In genomic region chr10:132728741-132729140, GRCh38 we compare ENCODE assay signal across 21 cellular contexts. TPM values are rescaled to one million over a fixed set of nuclear protein-coding genes. Genes with fewer than 3 reads are reported as not detected.
DNase-seq lines count a peak whose midpoint lies in the region; ATAC-seq and TF ChIP-seq lines count a peak whose summit lies in the region.
"Had no signal": no experiment of that assay in that cellular context is flagged by ENCODE, and none has a peak within 500 bp of the region (broad histone marks: within the 10 kb centered on the region; RNA-seq: fewer than 3 reads in every experiment).

No MANE protein-coding gene starts in this region.

- no TSS peak for BruUV-seq in Panc1 (replicated peaks; lab: Mats Ljungman, UMichigan)

- H3K9ac ChIP-seq in BLaER1 (no peak overlapping the region), neuronal stem cell (ENCODE audit: low read depth, low read length, poor library complexity) (no peak overlapping the region)
- H3K9ac ChIP-seq in BLaER1 treated with 17β-estradiol and CSF1 and Interleukin-3, amounts not matched to agents 10 nM and 100 nM, result no peak overlapping the region

- WGBS in neuronal stem cell (ENCODE audit: extremely low coverage in 2 of 2, insufficient read length in 2 of 2, insufficient replicate concordance in 1 of 2), 2 donors, result no CpG with 5 or more reads among the region's 22 CpGs

- CTCF ChIA-PET in Panc1 (lab: Charles Lee), result no interaction called here
- CTCF ChIA-PET in activated naive CD4-positive, alpha-beta T cell treated with anti-CD3 and anti-CD28 coated beads, Interleukin-2, amount 10 ng/mL, durations not matched to agents 7 days and 5 days (lab: Charles Lee), result no interaction called here
- CTCF ChIA-PET in activated CD4-positive, alpha-beta T cell treated with anti-CD3 and anti-CD28 coated beads, Interleukin-2, amount 10 ng/mL, durations not matched to agents 7 days and 5 days (lab: Charles Lee), result interaction anchor here (1.5 kb wide), 1 partner anchor 13 kb away, joined by 4 read pairs; no protein-coding TSS in a partner anchor

- H3K36me3 ChIP-seq in BLaER1, result peaks cover 29% of the 10 kb centered on the region
- peaks cover 5 to 86% (median 23%) of the 10 kb centered on the region in 11 experiments; a peak in 16 of 22 replicates for H3K36me3 ChIP-seq in BLaER1 treated with 17β-estradiol and CSF1 and Interleukin-3, amounts not matched to agents 10 nM and 100 nM
- no peaks in the 10 kb centered on the region for H3K36me3 ChIP-seq in Panc1 (ENCODE audit: control insufficient read depth, insufficient read depth, low read length)
- H3K36me3 ChIP-seq in neuronal stem cell (replicated peaks in 1 of 2; ENCODE audit: control insufficient read depth in 2 of 2, insufficient read depth in 2 of 2, low read length in 2 of 2), result peaks cover 0 to 11% of the 10 kb centered on the region in 2 donors
- H3K36me3 ChIP-seq: BE2C had no signal

- no peak overlapping the region for H3K4me3 Mint-ChIP-seq in activated naive CD4-positive, alpha-beta T cell treated with anti-CD3 and anti-CD28 coated beads, Interleukin-2, amount 10 ng/mL, durations not matched to agents 7 days and 5 days
- H3K4me3 Mint-ChIP-seq in activated CD4-positive, alpha-beta T cell treated with anti-CD3 and anti-CD28 coated beads, Interleukin-2, amount 10 ng/mL, durations not matched to agents 7 days and 5 days, result no peak overlapping the region
- H3K4me3 Mint-ChIP-seq: CD14-positive monocyte; CD4-positive, alpha-beta memory T cell; CD8-positive, alpha-beta memory T cell had no signal

- intact Hi-C loops in Panc1 (cut with micrococcal nuclease; ENCODE audit: unreplicated experiment), result no loop called here

- H4K91ac ChIP-seq in neuronal stem cell (ENCODE audit: low read depth, low read length, poor library complexity), result no peak overlapping the region

- H3K23ac ChIP-seq in neuronal stem cell (ENCODE audit: low read depth, low read length, poor library complexity), result no peak overlapping the region

- H3K4me2 ChIP-seq in BLaER1, result peak overlapping the region; percentile 15
- peak overlapping the region in 7 of 11 experiments; percentile 5 to 97 (median 30); a peak in 8 of 22 replicates for H3K4me2 ChIP-seq in BLaER1 treated with 17β-estradiol and CSF1 and Interleukin-3, amounts not matched to agents 10 nM and 100 nM
- no peak overlapping the region for H3K4me2 ChIP-seq in neuronal stem cell (ENCODE audit: insufficient read depth, low read length, poor library complexity, severe bottlenecking)

- no peak overlapping the region for H4K8ac ChIP-seq in neuronal stem cell (ENCODE audit: low read depth, low read length)

- no peaks in the 10 kb centered on the region for H3K9me3 ChIP-seq in BLaER1
- no peaks in the 10 kb centered on the region for H3K9me3 ChIP-seq in BLaER1 treated with 17β-estradiol and CSF1 and Interleukin-3, amounts not matched to agents 10 nM and 100 nM (replicated peaks in 1 of 11)
- no peaks in the 10 kb centered on the region for H3K9me3 ChIP-seq in Panc1 (ENCODE audit: control insufficient read depth, insufficient read depth, low read depth, low read length)
- no peaks in the 10 kb centered on the region for H3K9me3 ChIP-seq in neuronal stem cell (replicated peaks in 1 of 2; ENCODE audit: control insufficient read depth in 2 of 2, insufficient read depth in 1 of 2, low read depth in 1 of 2, low read length in 2 of 2)
- H3K9me3 ChIP-seq: BE2C, Caco-2 had no signal

- H3K27me3 Mint-ChIP-seq in activated naive CD4-positive, alpha-beta T cell treated with anti-CD3 and anti-CD28 coated beads, Interleukin-2, amount 10 ng/mL, durations not matched to agents 7 days and 5 days, result no peaks in the 10 kb centered on the region
- no peaks in the 10 kb centered on the region for H3K27me3 Mint-ChIP-seq in activated CD4-positive, alpha-beta T cell treated with anti-CD3 and anti-CD28 coated beads, Interleukin-2, amount 10 ng/mL, durations not matched to agents 7 days and 5 days
- H3K27me3 Mint-ChIP-seq: CD4-positive, alpha-beta memory T cell; CD4-positive, CD25-positive, alpha-beta regulatory T cell; CD8-positive, alpha-beta memory T cell had no signal

- peaks cover 96% of the 10 kb centered on the region for H4K20me1 ChIP-seq in BLaER1
- peaks cover 0 to 99% (median 85%) of the 10 kb centered on the region in 11 experiments; a peak in 18 of 22 replicates for H4K20me1 ChIP-seq in BLaER1 treated with 17β-estradiol and CSF1 and Interleukin-3, amounts not matched to agents 10 nM and 100 nM

- H3K14ac ChIP-seq in neuronal stem cell (ENCODE audit: low read length), result no peak overlapping the region

- H2AK5ac ChIP-seq in neuronal stem cell (ENCODE audit: low read depth, low read length), result peak overlapping the region; percentile 27

- TF ChIP-seq CTCF in Panc1 (IDR thresholded peaks at IDR 0.05), result no peak

- no peak overlapping the region for H2BK12ac ChIP-seq in neuronal stem cell (ENCODE audit: low read length)

- H3K4ac ChIP-seq in neuronal stem cell (ENCODE audit: low read length), result no peak overlapping the region

- in situ Hi-C loops in Panc1 (cut with HindIII; ENCODE audit: low pct_unique_long_range_greater_than_20kb, low sequenced_read_pairs), result no loop called here

- H3K27ac ChIP-seq in BLaER1 (no peak overlapping the region), Panc1 (ENCODE audit: low read length) (no peak overlapping the region), neuronal stem cell (replicated peaks; ENCODE audit: low read length) (no peak overlapping the region)
- H3K27ac ChIP-seq in BLaER1 treated with 17β-estradiol and CSF1 and Interleukin-3, amounts not matched to agents 10 nM and 100 nM, result no peak overlapping the region

- 0 out of 2 replicates have a peak, but pooled peaks have one; percentile 13 for ATAC-seq in Panc1

- no peaks in the 10 kb centered on the region for H3K27me3 ChIP-seq in BLaER1
- H3K27me3 ChIP-seq in BLaER1 treated with 17β-estradiol and CSF1 and Interleukin-3, amounts not matched to agents 10 nM and 100 nM, result peaks cover 0 to 7% (median 0%) of the 10 kb centered on the region in 11 experiments; a peak in 7 of 22 replicates
- H3K27me3 ChIP-seq in Panc1 (ENCODE audit: control insufficient read depth, insufficient read depth, low read length), result no peaks in the 10 kb centered on the region
- H3K27me3 ChIP-seq in neuronal stem cell (ENCODE audit: control insufficient read depth in 3 of 3, insufficient read depth in 3 of 3, low read depth in 1 of 3, low read length in 3 of 3), result peaks cover 0 to 2% (median 0%) of the 10 kb centered on the region in 3 experiments
- H3K27me3 ChIP-seq: BE2C had no signal

- peak overlapping the region; percentile 33 for H2BK15ac ChIP-seq in neuronal stem cell (ENCODE audit: low read length)

- H3K9me3 Mint-ChIP-seq in activated naive CD4-positive, alpha-beta T cell treated with anti-CD3 and anti-CD28 coated beads, Interleukin-2, amount 10 ng/mL, durations not matched to agents 7 days and 5 days, result no peaks in the 10 kb centered on the region
- no peaks in the 10 kb centered on the region for H3K9me3 Mint-ChIP-seq in activated CD4-positive, alpha-beta T cell treated with anti-CD3 and anti-CD28 coated beads, Interleukin-2, amount 10 ng/mL, durations not matched to agents 7 days and 5 days
- H3K9me3 Mint-ChIP-seq: CD4-positive, CD25-positive, alpha-beta regulatory T cell had no signal

- H3K79me1 ChIP-seq in neuronal stem cell (ENCODE audit: low read depth, low read length), result peaks cover 6% of the 10 kb centered on the region

- no peak overlapping the region for H3K27ac Mint-ChIP-seq in activated naive CD4-positive, alpha-beta T cell treated with anti-CD3 and anti-CD28 coated beads, Interleukin-2, amount 10 ng/mL, durations not matched to agents 7 days and 5 days
- H3K27ac Mint-ChIP-seq in activated CD4-positive, alpha-beta T cell treated with anti-CD3 and anti-CD28 coated beads, Interleukin-2, amount 10 ng/mL, durations not matched to agents 7 days and 5 days, result no peak overlapping the region
- H3K27ac Mint-ChIP-seq: CD4-positive, alpha-beta memory T cell; CD8-positive, alpha-beta memory T cell had no signal

- POLR2A ChIA-PET in Panc1 (lab: Charles Lee), result no interaction called here
- POLR2A ChIA-PET in activated CD4-positive, alpha-beta T cell treated with anti-CD3 and anti-CD28 coated beads, Interleukin-2, amount 10 ng/mL, durations not matched to agents 7 days and 5 days (lab: Charles Lee), result no interaction called here

- H3K18ac ChIP-seq in neuronal stem cell (ENCODE audit: low read length), result peak overlapping the region; percentile 62

- no peak overlapping the region for H3K4me3 ChIP-seq in BLaER1
- no peak overlapping the region for H3K4me3 ChIP-seq in BLaER1 treated with 17β-estradiol and CSF1 and Interleukin-3, amounts not matched to agents 10 nM and 100 nM
- H3K4me3 ChIP-seq in Panc1 (ENCODE audit: low read depth in 2 of 2, low read length in 2 of 2), result no peak overlapping the region
- no peak overlapping the region for H3K4me3 ChIP-seq in neuronal stem cell (ENCODE audit: low read length in 2 of 2)

- DNase-seq in Panc1 (ENCODE audit: low read depth, low spot score), result no peak
- no peak for DNase-seq in neuronal stem cell (ENCODE audit: low spot score)
- DNase-seq in COLO829 (ENCODE audit: low spot score), result no peak
- no peak for DNase-seq in activated naive CD4-positive, alpha-beta T cell treated with anti-CD3 and anti-CD28 coated beads, Interleukin-2, amount 10 ng/mL, durations not matched to agents 7 days and 5 days
- no peak for DNase-seq in activated CD4-positive, alpha-beta T cell treated with anti-CD3 and anti-CD28 coated beads, Interleukin-2, amount 10 ng/mL, durations not matched to agents 7 days and 5 days
- DNase-seq: 8988T; ACHN; BE2C; C1 segment of cervical spinal cord; Caco-2; Calu3; CD4-positive, alpha-beta memory T cell; CD4-positive, CD25-positive, alpha-beta regulatory T cell; CD8-positive, alpha-beta memory T cell; DMS79 treated with DMSO at 0.1 percent for 48 hours; GF-D8 had no signal

- no peak overlapping the region for H2BK120ac ChIP-seq in neuronal stem cell (ENCODE audit: low read depth, low read length)

- peaks cover 83% of the 10 kb centered on the region for H3K4me1 ChIP-seq in BLaER1
- peaks cover under 1 to 87% (median 77%) of the 10 kb centered on the region in 10 experiments; a peak in 18 of 20 replicates for H3K4me1 ChIP-seq in BLaER1 treated with 17β-estradiol and CSF1 and Interleukin-3, amounts not matched to agents 10 nM and 100 nM
- no peaks in the 10 kb centered on the region for H3K4me1 ChIP-seq in Panc1 (ENCODE audit: control insufficient read depth, insufficient read depth, low read length)
- peaks cover 0 to 2% of the 10 kb centered on the region in 2 donors for H3K4me1 ChIP-seq in neuronal stem cell (ENCODE audit: control insufficient read depth in 2 of 2, insufficient read depth in 1 of 2, low read depth in 1 of 2, low read length in 2 of 2)
- H3K4me1 ChIP-seq: Caco-2 had no signal

- no peaks in the 10 kb centered on the region for H3K4me1 Mint-ChIP-seq in activated naive CD4-positive, alpha-beta T cell treated with anti-CD3 and anti-CD28 coated beads, Interleukin-2, amount 10 ng/mL, durations not matched to agents 7 days and 5 days
- H3K4me1 Mint-ChIP-seq in activated CD4-positive, alpha-beta T cell treated with anti-CD3 and anti-CD28 coated beads, Interleukin-2, amount 10 ng/mL, durations not matched to agents 7 days and 5 days, result no peaks in the 10 kb centered on the region
- H3K4me1 Mint-ChIP-seq: CD4-positive, alpha-beta memory T cell; CD8-positive, alpha-beta memory T cell had no signal

- no peaks in the 10 kb centered on the region for H3K36me3 Mint-ChIP-seq in activated naive CD4-positive, alpha-beta T cell treated with anti-CD3 and anti-CD28 coated beads, Interleukin-2, amount 10 ng/mL, durations not matched to agents 7 days and 5 days
- H3K36me3 Mint-ChIP-seq in activated CD4-positive, alpha-beta T cell treated with anti-CD3 and anti-CD28 coated beads, Interleukin-2, amount 10 ng/mL, durations not matched to agents 7 days and 5 days (ENCODE audit: low read depth), result no peaks in the 10 kb centered on the region

- no peak overlapping the region for H2AFZ ChIP-seq in neuronal stem cell (ENCODE audit: low read length)

- no peak overlapping the region for H2BK5ac ChIP-seq in neuronal stem cell (ENCODE audit: low read length)

RNA-seq across cellular contexts. Expression of gene NKX6-2, which starts 57.2 kb away (rescaled TPM):
- 1.6 TPM for total RNA-seq in Panc1 (2021; ENCODE audit: unreplicated experiment)
- polyA plus RNA-seq in Panc1 (2012; ENCODE audit: insufficient read length), result 12.0 TPM
- 0.08 TPM for polyA plus RNA-seq in neuronal stem cell (2013, experiment 1 of 2)
- 0.06 TPM for polyA plus RNA-seq in neuronal stem cell (2013, experiment 2 of 2)
- not detected for total RNA-seq in activated CD4-positive, alpha-beta T cell treated with anti-CD3 and anti-CD28 coated beads, Interleukin-2, amount 10 ng/mL, durations not matched to agents 7 days and 5 days
- total RNA-seq: A673; Caco-2; Calu3; CD4-positive, alpha-beta memory T cell; CD4-positive, CD25-positive, alpha-beta regulatory T cell; CD8-positive, alpha-beta memory T cell had no signal
- polyA plus RNA-seq: AG04450; CD14-positive monocyte; CD8-positive, alpha-beta memory T cell had no signal
